25 cellular contexts compared by ENCODE assay signal in the genomic region with DNA sequence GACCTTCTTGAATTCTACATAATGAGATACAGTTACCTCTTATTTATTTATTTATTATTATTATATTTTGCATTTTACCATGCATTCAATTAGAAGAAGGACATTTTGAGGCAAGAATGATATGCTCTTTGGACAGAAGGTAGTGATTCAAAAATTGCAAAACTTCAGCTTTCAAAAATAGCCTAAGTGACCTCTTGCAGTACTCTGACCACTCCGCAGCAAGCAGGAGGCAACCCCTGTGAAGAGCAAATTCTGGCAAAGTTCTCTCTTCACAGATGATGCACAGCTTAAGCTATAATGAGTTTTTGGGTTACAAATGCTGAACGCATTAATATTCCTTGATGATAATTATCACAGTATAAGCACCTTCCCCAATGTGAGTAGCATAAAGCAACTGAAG.
"Had no signal": no experiment of that assay in that cellular context is flagged by ENCODE, and none has a peak within 500 bp of the region (broad histone marks: within the 10 kb centered on the region; RNA-seq: fewer than 3 reads in every experiment).

No MANE protein-coding gene starts in this region.

- H3K36me3 ChIP-seq: neural progenitor cell, ovary, right lobe of liver, sigmoid colon, stomach, thoracic aorta, thyroid gland, tibial nerve, upper lobe of left lung, vagina had no signal

- H3K4me3 ChIP-seq: neural progenitor cell, ovary, psoas muscle, right lobe of liver, sigmoid colon, stomach, thoracic aorta, thyroid gland, tibial nerve, upper lobe of left lung, vagina had no signal

- DNase-seq: natural killer cell; occipital lobe; ovary; posterior cingulate gyrus; psoas muscle; right cardiac atrium; right lobe of liver; sigmoid colon; small intestine; stimulated activated CD4-positive, alpha-beta T cell treated with anti-CD3 and anti-CD28 coated beads, Interleukin-15, amount 100 ng/mL, for 24 hours; stimulated activated CD4-positive, alpha-beta T cell treated with anti-CD3 and anti-CD28 coated beads, Interleukin-2, amount 100 ng/mL, for 24 hours; stimulated activated CD4-positive, alpha-beta T cell treated with anti-CD3 and anti-CD28 coated beads, Interleukin-2, amount 100 ng/mL, for 48 hours; stimulated activated CD4-positive, alpha-beta T cell treated with anti-CD3 and anti-CD28 coated beads, Interleukin-4, amount 100 ng/mL, for 24 hours; stimulated activated naive B cell treated with anti-CD40 and anti-IgM and Interleukin-4, amounts not matched to agents 10 μg/mL and 1 μg/mL and 100 μg/mL, for 72 hours; stimulated activated naive CD4-positive, alpha-beta T cell treated with Interleukin-2 at 50 U/mL for 16 hours; stomach; thyroid gland; trophoblast cell; upper lobe of left lung had no signal

- ATAC-seq: natural killer cell; right cardiac atrium; right lobe of liver; stimulated activated effector memory CD8-positive, alpha-beta T cell treated with anti-CD3 and anti-CD28 coated beads, Interleukin-12 subunit alpha, Interleukin-12 subunit beta, amount 100 ng/mL, for 72 hours; stimulated activated naive B cell treated with anti-CD40 and anti-IgM and Interleukin-4, amounts not matched to agents 10 μg/mL and 1 μg/mL and 100 μg/mL, for 72 hours had no signal

- H3K27ac ChIP-seq: ovary, parathyroid adenoma, psoas muscle, right lobe of liver, sigmoid colon, stomach, thoracic aorta, thyroid gland, tibial nerve, upper lobe of left lung, vagina had no signal

- H3K9me3 ChIP-seq: ovary, psoas muscle, right lobe of liver, sigmoid colon, stomach, thoracic aorta, thyroid gland, tibial nerve, upper lobe of left lung, vagina had no signal

- H3K27me3 ChIP-seq: neural progenitor cell, ovary, right lobe of liver, sigmoid colon, stomach, thyroid gland, tibial nerve, upper lobe of left lung, vagina had no signal

- H3K4me1 ChIP-seq: parathyroid adenoma, right lobe of liver, sigmoid colon, stomach, thyroid gland, vagina had no signal
